ENCODE assay signal across 15 cellular contexts in genomic region chr1:55070291-55070690, GRCh38. TPM values are rescaled to one million over a fixed set of nuclear protein-coding genes. Genes with fewer than 3 reads are reported as not detected.
A peak's percentile ranks its signal among the peaks of the same experiment; 100 is the strongest.
DNase-seq lines count a peak whose midpoint lies in the region; TF ChIP-seq lines count a peak whose summit lies in the region.
"Had no signal": no experiment of that assay in that cellular context is flagged by ENCODE, and none has a peak within 500 bp of the region (broad histone marks: within the 10 kb centered on the region; RNA-seq: fewer than 3 reads in every experiment).

No MANE protein-coding gene starts in this region.

- no peak overlapping the region for H3K14ac ChIP-seq in neuronal stem cell (ENCODE audit: low read length)

- no peaks in the 10 kb centered on the region for H3K9me3 Mint-ChIP-seq in T-helper 1 cell treated with Interleukin-12 subunit alpha and Interleukin-12 subunit beta and Interleukin-4 antibody, amounts not matched to agents 30 μg/mL and 1 μg/mL, for 36 hours
- H3K9me3 Mint-ChIP-seq: dendritic cell treated with granulocyte-macrophage colony-stimulating factor and Interleukin-4, amounts not matched to agents 40 ng/mL and 50 ng/mL, for 4 days had no signal

- H3K4me3 Mint-ChIP-seq in T-helper 1 cell treated with Interleukin-12 subunit alpha and Interleukin-12 subunit beta and Interleukin-4 antibody, amounts not matched to agents 30 μg/mL and 1 μg/mL, for 36 hours = no peak overlapping the region
- H3K4me3 Mint-ChIP-seq: dendritic cell treated with granulocyte-macrophage colony-stimulating factor and Interleukin-4, amounts not matched to agents 40 ng/mL and 50 ng/mL, for 4 days had no signal

- WGBS in neuronal stem cell (ENCODE audit: extremely low coverage in 2 of 2, insufficient read length in 2 of 2, insufficient replicate concordance in 1 of 2), 2 donors = 100% methylated on average over 2 of the region's 9 CpGs

- intact Hi-C loops in vagina (cut with DNase I) = no loop called here

- H3K4me1 Mint-ChIP-seq in T-helper 1 cell treated with Interleukin-12 subunit alpha and Interleukin-12 subunit beta and Interleukin-4 antibody, amounts not matched to agents 30 μg/mL and 1 μg/mL, for 36 hours (ENCODE audit: low read depth) = peaks cover 15% of the 10 kb centered on the region

- no peak overlapping the region for H2BK12ac ChIP-seq in neuronal stem cell (ENCODE audit: low read length)

- no peak overlapping the region for H3K9ac ChIP-seq in neuronal stem cell (ENCODE audit: low read depth, low read length, poor library complexity)

- no peak for TF ChIP-seq POLR2A in vagina (IDR thresholded peaks at IDR 0.05)

- no peak overlapping the region for H2BK15ac ChIP-seq in neuronal stem cell (ENCODE audit: low read length)

- no peak overlapping the region for H4K8ac ChIP-seq in neuronal stem cell (ENCODE audit: low read depth, low read length)

- H3K27ac ChIP-seq in neuronal stem cell (replicated peaks; ENCODE audit: low read length) (no peak overlapping the region), vagina (no peak overlapping the region)
- H3K27ac ChIP-seq: C4-2B had no signal

- H3K18ac ChIP-seq in neuronal stem cell (ENCODE audit: low read length) = no peak overlapping the region

- TF ChIP-seq CTCF in vagina (IDR thresholded peaks at IDR 0.05) = no peak

- no peak overlapping the region for H2BK5ac ChIP-seq in neuronal stem cell (ENCODE audit: low read length)

- H3K9me3 ChIP-seq in neuronal stem cell (replicated peaks in 1 of 2; ENCODE audit: control insufficient read depth in 2 of 2, insufficient read depth in 1 of 2, low read depth in 1 of 2, low read length in 2 of 2) = no peaks in the 10 kb centered on the region
- no peaks in the 10 kb centered on the region for H3K9me3 ChIP-seq in vagina

- no peak overlapping the region for H3K4me2 ChIP-seq in neuronal stem cell (ENCODE audit: insufficient read depth, low read length, poor library complexity, severe bottlenecking)

- no peak overlapping the region for H3K23ac ChIP-seq in neuronal stem cell (ENCODE audit: low read depth, low read length, poor library complexity)

- H3K36me3 ChIP-seq in neuronal stem cell (replicated peaks in 1 of 2; ENCODE audit: control insufficient read depth in 2 of 2, insufficient read depth in 2 of 2, low read length in 2 of 2) = peaks cover 48 to 94% of the 10 kb centered on the region in 2 donors
- H3K36me3 ChIP-seq in vagina = peaks cover 3 to 75% of the 10 kb centered on the region in 2 donors

- DNase-seq in T-helper 1 cell = no peak
- peak; percentile 92 for DNase-seq in NCI-H2171 treated with DMSO at 0.1 percent for 48 hours (lab: John Stamatoyannopoulos, UW)
- DNase-seq in cerebellum (ENCODE audit: low spot score) = peak; percentile 73
- no peak for DNase-seq in neuronal stem cell (ENCODE audit: low spot score)
- no peak for DNase-seq in NCI-H510A treated with DMSO at 0.1 percent for 48 hours (lab: John Stamatoyannopoulos, UW)
- DNase-seq in SK-N-DZ (ENCODE audit: low spot score) = no peak
- no peak for DNase-seq in vagina (ENCODE audit: extremely low spot score in 2 of 2)
- DNase-seq: activated gamma-delta T cell treated with Interleukin-2 at 50 U/mL for 16 hours; stimulated activated naive CD4-positive, alpha-beta T cell; T-helper 2 cell had no signal

- no peak overlapping the region for H2AFZ ChIP-seq in neuronal stem cell (ENCODE audit: low read length)

- H3K4me1 ChIP-seq in neuronal stem cell (ENCODE audit: control insufficient read depth in 2 of 2, insufficient read depth in 1 of 2, low read depth in 1 of 2, low read length in 2 of 2) (peaks cover 0 to 1% of the 10 kb centered on the region in 2 donors), vagina (peaks cover 2% of the 10 kb centered on the region)

- H3K79me1 ChIP-seq in neuronal stem cell (ENCODE audit: low read depth, low read length) = no peaks in the 10 kb centered on the region

- H3K27me3 ChIP-seq in neuronal stem cell (ENCODE audit: control insufficient read depth in 3 of 3, insufficient read depth in 3 of 3, low read depth in 1 of 3, low read length in 3 of 3) (no peaks in the 10 kb centered on the region), vagina (no peaks in the 10 kb centered on the region)

- no peak overlapping the region for H2AK5ac ChIP-seq in neuronal stem cell (ENCODE audit: low read depth, low read length)

- H3K4ac ChIP-seq in neuronal stem cell (ENCODE audit: low read length) = no peak overlapping the region

- no peaks in the 10 kb centered on the region for H3K27me3 Mint-ChIP-seq in T-helper 1 cell treated with Interleukin-12 subunit alpha and Interleukin-12 subunit beta and Interleukin-4 antibody, amounts not matched to agents 30 μg/mL and 1 μg/mL, for 36 hours (ENCODE audit: low read depth)
- H3K27me3 Mint-ChIP-seq: dendritic cell treated with granulocyte-macrophage colony-stimulating factor and Interleukin-4, amounts not matched to agents 40 ng/mL and 50 ng/mL, for 4 days had no signal

- H3K27ac Mint-ChIP-seq in T-helper 1 cell treated with Interleukin-12 subunit alpha and Interleukin-12 subunit beta and Interleukin-4 antibody, amounts not matched to agents 30 μg/mL and 1 μg/mL, for 36 hours = peak overlapping the region; percentile 33
- H3K27ac Mint-ChIP-seq: dendritic cell treated with granulocyte-macrophage colony-stimulating factor and Interleukin-4, amounts not matched to agents 40 ng/mL and 50 ng/mL, for 4 days had no signal

- H2BK120ac ChIP-seq in neuronal stem cell (ENCODE audit: low read depth, low read length) = peak overlapping the region; percentile 32

- no peak overlapping the region for H4K91ac ChIP-seq in neuronal stem cell (ENCODE audit: low read depth, low read length, poor library complexity)

- no peak overlapping the region for H3K4me3 ChIP-seq in neuronal stem cell (ENCODE audit: low read length in 2 of 2)
- no peak overlapping the region for H3K4me3 ChIP-seq in vagina

- peaks cover 55% of the 10 kb centered on the region for H3K36me3 Mint-ChIP-seq in T-helper 1 cell treated with Interleukin-12 subunit alpha and Interleukin-12 subunit beta and Interleukin-4 antibody, amounts not matched to agents 30 μg/mL and 1 μg/mL, for 36 hours (ENCODE audit: low read depth)

RNA-seq across cellular contexts. Expression of gene PCSK9, which starts 30.9 kb away (rescaled TPM):
- total RNA-seq in cerebellum (44.8 TPM), vagina (0.25 TPM)
- polyA plus RNA-seq in neuronal stem cell (2013, experiment 1 of 2) = 17.1 TPM
- 16.2 TPM for polyA plus RNA-seq in neuronal stem cell (2013, experiment 2 of 2)
- 0.07 and 0.12 TPM in 2 replicates for polyA plus RNA-seq in SK-N-DZ (2014; cell fraction: cytosol; rRNA removed)
- not detected in 2 replicates for polyA plus RNA-seq in SK-N-DZ (2014; cell fraction: nucleus; rRNA removed)
- total RNA-seq: lung microvascular endothelial cell had no signal
- polyA plus RNA-seq: neural cell had no signal

Comparison
In these comparisons a context has a peak if more than half of its experiments do, and no peak if none do; other contexts are left out.
1. DNase-seq: peak in NCI-H2171 treated with DMSO at 0.1 percent for 48 hours (single experiment) and cerebellum (single experiment); none in T-helper 1 cell (0 of 5), neuronal stem cell (single experiment), NCI-H510A treated with DMSO at 0.1 percent for 48 hours (single experiment), SK-N-DZ (single experiment) and vagina (0 of 2).
2. RNA of gene PCSK9, which starts 30.9 kb away (total RNA-seq): 44.8 TPM in cerebellum (single experiment); 0.25 TPM in vagina (single experiment); every median in the first group is over 10 times any median in the second.